ENCODE assay signal across 1 cellular context in genomic region chr14:100285021-100285912, GRCh38.
TF ChIP-seq lines count a peak whose summit lies in the region.

No MANE protein-coding gene starts in this region.

TF ChIP-seq in K562, 482 proteins besides CTCF, POLR2A, EP300 and RAD21 (continued from another document and continues in another):
- TF ChIP-seq BRD4 (IDR thresholded peaks at IDR 0.05) (no peak), EGR1 (conservative IDR thresholded peaks at IDR 0.05) (0 out of 2 replicates have a peak, but pooled peaks have one; percentile 25), ZNF586 (CRISPR knock-in tag; conservative IDR thresholded peaks at IDR 0.05) (no peak), ARID4B (CRISPR knock-in tag; IDR thresholded peaks at IDR 0.05) (peak; percentile 44), MXD1 (CRISPR knock-in tag; IDR thresholded peaks at IDR 0.05; ENCODE audit: borderline replicate concordance, poor library complexity, severe bottlenecking) (no peak), TCF7L2 (IDR thresholded peaks at IDR 0.05; ENCODE audit: low read depth, low read length) (no peak), GABPB2 (CRISPR knock-in tag; conservative IDR thresholded peaks at IDR 0.05) (no peak), GABPB1 (CRISPR knock-in tag; IDR thresholded peaks at IDR 0.05) (peak; percentile 53; the same call in 1 of the 2 replicates), KLF10 (CRISPR knock-in tag; IDR thresholded peaks at IDR 0.05) (no peak), ZNF140 (CRISPR knock-in tag; IDR thresholded peaks at IDR 0.05) (no peak), SMARCA5 (IDR thresholded peaks at IDR 0.05) (0 out of 2 replicates have a peak, but pooled peaks have one; percentile 23), ZNF695 (CRISPR knock-in tag; IDR thresholded peaks at IDR 0.05) (no peak), SIRT6 (IDR thresholded peaks at IDR 0.05; ENCODE audit: low read depth, low read length) (no peak), ZBTB12 (CRISPR knock-in tag; IDR thresholded peaks at IDR 0.05) (no peak), UBTF (IDR thresholded peaks at IDR 0.05; ENCODE audit: borderline replicate concordance in 1 of 2, low read depth in 2 of 2, low read length in 2 of 2) (no peak), ZC3H8 (IDR thresholded peaks at IDR 0.05) (no peak), ZNF583 (CRISPR knock-in tag; IDR thresholded peaks at IDR 0.05) (no peak), RREB1 (CRISPR knock-in tag; IDR thresholded peaks at IDR 0.05) (no peak), BMI1 (IDR thresholded peaks at IDR 0.05; ENCODE audit: low read length) (no peak), TAF15 (IDR thresholded peaks at IDR 0.05; ENCODE audit: low read depth, low read length) (no peak), PML (IDR thresholded peaks at IDR 0.05; ENCODE audit: low read length) (no peak; the same call in 1 of the 2 replicates), ZNF77 (CRISPR knock-in tag; IDR thresholded peaks at IDR 0.05) (no peak), FOXP4 (CRISPR knock-in tag; IDR thresholded peaks at IDR 0.05; ENCODE audit: borderline replicate concordance) (no peak), DDX20 (tag; IDR thresholded peaks at IDR 0.05; ENCODE audit: low read depth) (no peak), NBN (IDR thresholded peaks at IDR 0.05; ENCODE audit: low read depth) (no peak), SRSF1 (IDR thresholded peaks at IDR 0.05; ENCODE audit: low read depth, low read length) (no peak), CTBP1 (IDR thresholded peaks at IDR 0.05; ENCODE audit: borderline replicate concordance) (peak; percentile 55; the same call in 1 of the 2 replicates), CBX2 (IDR thresholded peaks at IDR 0.05; ENCODE audit: insufficient read depth, low read length, poor library complexity, severe bottlenecking) (no peak), ZC3H4 (CRISPR knock-in tag; IDR thresholded peaks at IDR 0.05; ENCODE audit: borderline replicate concordance) (no peak), MXI1 (IDR thresholded peaks at IDR 0.05; ENCODE audit: low read depth, low read length) (no peak), RUNX1 (IDR thresholded peaks at IDR 0.05; ENCODE audit: low read depth) (no peak), ZNF384 (IDR thresholded peaks at IDR 0.05; ENCODE audit: low read depth, low read length) (no peak), ZNF655 (CRISPR knock-in tag; IDR thresholded peaks at IDR 0.05) (no peak), ZSCAN32 (CRISPR knock-in tag; IDR thresholded peaks at IDR 0.05) (no peak), ZNF707 (CRISPR knock-in tag; conservative IDR thresholded peaks at IDR 0.05) (no peak), TCF3 (CRISPR knock-in tag; IDR thresholded peaks at IDR 0.05) (0 out of 2 replicates have a peak, but pooled peaks have one; percentile 18), EP400 (IDR thresholded peaks at IDR 0.05) (peak; percentile 82; the same call in 1 of the 2 replicates), PCBP1 (IDR thresholded peaks at IDR 0.05; ENCODE audit: low read depth, low read length, poor library complexity, severe bottlenecking) (no peak), CC2D1A (IDR thresholded peaks at IDR 0.05) (no peak), HCFC1 (IDR thresholded peaks at IDR 0.05; ENCODE audit: low read depth, low read length) (no peak; the same call in 1 of the 2 replicates), ZHX1 (conservative IDR thresholded peaks at IDR 0.05; ENCODE audit: low read length) (no peak), SMARCC2 (IDR thresholded peaks at IDR 0.05; ENCODE audit: low read depth) (no peak), FOXA1 (IDR thresholded peaks at IDR 0.05; ENCODE audit: borderline replicate concordance) (no peak), ARID1B (IDR thresholded peaks at IDR 0.05) (0 out of 2 replicates have a peak, but pooled peaks have one; percentile 11), HDAC6 (IDR thresholded peaks at IDR 0.05; ENCODE audit: low read depth, low read length) (no peak), ZNF124 (CRISPR knock-in tag; IDR thresholded peaks at IDR 0.05) (no peak), NR4A1 (CRISPR knock-in tag; IDR thresholded peaks at IDR 0.05) (no peak), NR4A1 (tag; IDR thresholded peaks at IDR 0.05) (peak; percentile 60; the same call in 1 of the 2 replicates)
